In the genomic region with DNA sequence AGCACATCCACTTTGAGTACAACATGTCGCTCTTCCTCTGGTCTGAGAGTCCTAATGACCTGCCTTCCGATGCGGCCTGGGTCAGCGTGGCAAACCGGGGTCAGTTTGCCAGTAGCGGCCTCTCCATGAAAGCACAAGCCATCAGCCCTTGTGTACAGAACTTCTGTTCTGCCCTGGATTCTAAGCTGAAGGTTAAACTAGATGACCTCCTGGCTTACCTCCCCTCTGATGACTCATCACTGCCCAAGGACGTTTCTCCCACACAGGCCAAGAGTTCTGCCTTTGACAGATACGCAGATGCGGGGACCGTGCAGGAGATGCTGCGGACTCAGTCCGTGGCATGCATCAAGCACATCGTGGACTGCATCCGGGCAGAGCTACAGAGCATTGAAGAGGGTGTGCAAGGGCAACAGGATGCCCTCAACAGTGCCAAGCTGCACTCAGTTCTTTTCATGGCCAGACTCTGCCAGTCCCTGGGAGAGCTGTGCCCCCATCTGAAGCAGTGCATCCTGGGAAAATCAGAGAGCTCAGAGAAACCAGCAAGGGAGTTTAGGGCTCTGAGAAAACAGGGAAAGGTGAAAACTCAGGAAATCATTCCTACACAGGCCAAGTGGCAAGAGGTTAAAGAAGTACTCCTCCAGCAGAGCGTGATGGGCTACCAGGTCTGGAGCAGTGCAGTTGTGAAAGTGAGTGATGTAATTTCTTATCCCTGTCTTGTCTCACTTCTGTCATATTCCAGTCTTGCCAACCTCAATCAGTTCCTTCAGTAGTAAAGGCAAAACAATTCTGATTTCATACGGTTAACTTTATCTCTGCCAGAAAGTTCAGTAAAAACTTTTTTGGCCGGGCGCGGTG, we compare ENCODE assay signal across 1 cellular context.
TF ChIP-seq lines count a peak whose summit lies in the region.

No MANE protein-coding gene starts in this region.

TF ChIP-seq in HepG2, 621 proteins besides CTCF, POLR2A, EP300 and RAD21 (continued from another document and continues in another):
- TF ChIP-seq, protein P1, sequence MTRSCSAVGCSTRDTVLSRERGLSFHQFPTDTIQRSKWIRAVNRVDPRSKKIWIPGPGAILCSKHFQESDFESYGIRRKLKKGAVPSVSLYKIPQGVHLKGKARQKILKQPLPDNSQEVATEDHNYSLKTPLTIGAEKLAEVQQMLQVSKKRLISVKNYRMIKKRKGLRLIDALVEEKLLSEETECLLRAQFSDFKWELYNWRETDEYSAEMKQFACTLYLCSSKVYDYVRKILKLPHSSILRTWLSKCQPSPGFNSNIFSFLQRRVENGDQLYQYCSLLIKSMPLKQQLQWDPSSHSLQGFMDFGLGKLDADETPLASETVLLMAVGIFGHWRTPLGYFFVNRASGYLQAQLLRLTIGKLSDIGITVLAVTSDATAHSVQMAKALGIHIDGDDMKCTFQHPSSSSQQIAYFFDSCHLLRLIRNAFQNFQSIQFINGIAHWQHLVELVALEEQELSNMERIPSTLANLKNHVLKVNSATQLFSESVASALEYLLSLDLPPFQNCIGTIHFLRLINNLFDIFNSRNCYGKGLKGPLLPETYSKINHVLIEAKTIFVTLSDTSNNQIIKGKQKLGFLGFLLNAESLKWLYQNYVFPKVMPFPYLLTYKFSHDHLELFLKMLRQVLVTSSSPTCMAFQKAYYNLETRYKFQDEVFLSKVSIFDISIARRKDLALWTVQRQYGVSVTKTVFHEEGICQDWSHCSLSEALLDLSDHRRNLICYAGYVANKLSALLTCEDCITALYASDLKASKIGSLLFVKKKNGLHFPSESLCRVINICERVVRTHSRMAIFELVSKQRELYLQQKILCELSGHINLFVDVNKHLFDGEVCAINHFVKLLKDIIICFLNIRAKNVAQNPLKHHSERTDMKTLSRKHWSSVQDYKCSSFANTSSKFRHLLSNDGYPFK (CRISPR knock-in tag; IDR thresholded peaks at IDR 0.05; ENCODE audit: borderline replicate concordance), result peak; percentile 97
- TF ChIP-seq NR3C1 (CRISPR knock-in tag; IDR thresholded peaks at IDR 0.05) (no peak), RFX5 (IDR thresholded peaks at IDR 0.05; ENCODE audit: low read depth, low read length) (peak; percentile 64; the same call in 1 of the 2 replicates), GATAD2A (CRISPR knock-in tag; IDR thresholded peaks at IDR 0.05) (peak; percentile 99), HOXD1 (CRISPR knock-in tag; IDR thresholded peaks at IDR 0.05) (0 out of 2 replicates have a peak, but pooled peaks have one; percentile 28), SMARCE1 (IDR thresholded peaks at IDR 0.05; ENCODE audit: borderline replicate concordance) (no peak), ZNF367 (CRISPR knock-in tag; IDR thresholded peaks at IDR 0.05; ENCODE audit: borderline replicate concordance) (no peak), ZNF891 (CRISPR knock-in tag; IDR thresholded peaks at IDR 0.05) (peak; percentile 68; the same call in 1 of the 2 replicates), CEBPG (CRISPR knock-in tag; IDR thresholded peaks at IDR 0.05) (peak; percentile 63), FOSL1 (CRISPR knock-in tag; IDR thresholded peaks at IDR 0.05; ENCODE audit: borderline replicate concordance) (peak; percentile 99), MBNL3 (CRISPR knock-in tag; conservative IDR thresholded peaks at IDR 0.05) (no peak), EZH2 (conservative IDR thresholded peaks at IDR 0.05; ENCODE audit: low read depth, low read length) (no peak), TMF1 (CRISPR knock-in tag; IDR thresholded peaks at IDR 0.05; ENCODE audit: low read depth) (no peak), ZNF768 (CRISPR knock-in tag; IDR thresholded peaks at IDR 0.05) (peak; percentile 45; the same call in 1 of the 2 replicates), HOXA3 (CRISPR knock-in tag; IDR thresholded peaks at IDR 0.05) (peak; percentile 93), PLRG1 (conservative IDR thresholded peaks at IDR 0.05) (no peak), SRSF1 (optimal IDR thresholded peaks at IDR 0.05; ENCODE audit: low read depth, low read length) (no peak), POLR2G (IDR thresholded peaks at IDR 0.05; ENCODE audit: low read depth, low read length) (peak; percentile 66), NR2F6 (IDR thresholded peaks at IDR 0.05) (peak; percentile 99), NR2F6 (CRISPR knock-in tag; IDR thresholded peaks at IDR 0.05) (peak; percentile 100), ZNF883 (CRISPR knock-in tag; IDR thresholded peaks at IDR 0.05; ENCODE audit: not compliant biosample characterization) (peak; percentile 77), CHD2 (IDR thresholded peaks at IDR 0.05; ENCODE audit: low read depth, low read length) (no peak), KDM6A (CRISPR knock-in tag; IDR thresholded peaks at IDR 0.05; ENCODE audit: low read depth) (peak; percentile 92), TBP (CRISPR knock-in tag; IDR thresholded peaks at IDR 0.05) (no peak), POLR2AphosphoS5 (IDR thresholded peaks at IDR 0.05; ENCODE audit: low read depth, low read length) (peak; percentile 26; the same call in 1 of the 2 replicates), HMG20B (CRISPR knock-in tag; conservative IDR thresholded peaks at IDR 0.05) (no peak; the same call in 1 of the 2 replicates), SYNCRIP (IDR thresholded peaks at IDR 0.05; ENCODE audit: insufficient read depth, low read depth, low read length) (no peak)
- TF ChIP-seq, protein P2, sequence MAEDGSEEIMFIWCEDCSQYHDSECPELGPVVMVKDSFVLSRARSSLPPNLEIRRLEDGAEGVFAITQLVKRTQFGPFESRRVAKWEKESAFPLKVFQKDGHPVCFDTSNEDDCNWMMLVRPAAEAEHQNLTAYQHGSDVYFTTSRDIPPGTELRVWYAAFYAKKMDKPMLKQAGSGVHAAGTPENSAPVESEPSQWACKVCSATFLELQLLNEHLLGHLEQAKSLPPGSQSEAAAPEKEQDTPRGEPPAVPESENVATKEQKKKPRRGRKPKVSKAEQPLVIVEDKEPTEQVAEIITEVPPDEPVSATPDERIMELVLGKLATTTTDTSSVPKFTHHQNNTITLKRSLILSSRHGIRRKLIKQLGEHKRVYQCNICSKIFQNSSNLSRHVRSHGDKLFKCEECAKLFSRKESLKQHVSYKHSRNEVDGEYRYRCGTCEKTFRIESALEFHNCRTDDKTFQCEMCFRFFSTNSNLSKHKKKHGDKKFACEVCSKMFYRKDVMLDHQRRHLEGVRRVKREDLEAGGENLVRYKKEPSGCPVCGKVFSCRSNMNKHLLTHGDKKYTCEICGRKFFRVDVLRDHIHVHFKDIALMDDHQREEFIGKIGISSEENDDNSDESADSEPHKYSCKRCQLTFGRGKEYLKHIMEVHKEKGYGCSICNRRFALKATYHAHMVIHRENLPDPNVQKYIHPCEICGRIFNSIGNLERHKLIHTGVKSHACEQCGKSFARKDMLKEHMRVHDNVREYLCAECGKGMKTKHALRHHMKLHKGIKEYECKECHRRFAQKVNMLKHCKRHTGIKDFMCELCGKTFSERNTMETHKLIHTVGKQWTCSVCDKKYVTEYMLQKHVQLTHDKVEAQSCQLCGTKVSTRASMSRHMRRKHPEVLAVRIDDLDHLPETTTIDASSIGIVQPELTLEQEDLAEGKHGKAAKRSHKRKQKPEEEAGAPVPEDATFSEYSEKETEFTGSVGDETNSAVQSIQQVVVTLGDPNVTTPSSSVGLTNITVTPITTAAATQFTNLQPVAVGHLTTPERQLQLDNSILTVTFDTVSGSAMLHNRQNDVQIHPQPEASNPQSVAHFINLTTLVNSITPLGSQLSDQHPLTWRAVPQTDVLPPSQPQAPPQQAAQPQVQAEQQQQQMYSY (CRISPR knock-in tag; IDR thresholded peaks at IDR 0.05), result no peak
- TF ChIP-seq, protein P3, sequence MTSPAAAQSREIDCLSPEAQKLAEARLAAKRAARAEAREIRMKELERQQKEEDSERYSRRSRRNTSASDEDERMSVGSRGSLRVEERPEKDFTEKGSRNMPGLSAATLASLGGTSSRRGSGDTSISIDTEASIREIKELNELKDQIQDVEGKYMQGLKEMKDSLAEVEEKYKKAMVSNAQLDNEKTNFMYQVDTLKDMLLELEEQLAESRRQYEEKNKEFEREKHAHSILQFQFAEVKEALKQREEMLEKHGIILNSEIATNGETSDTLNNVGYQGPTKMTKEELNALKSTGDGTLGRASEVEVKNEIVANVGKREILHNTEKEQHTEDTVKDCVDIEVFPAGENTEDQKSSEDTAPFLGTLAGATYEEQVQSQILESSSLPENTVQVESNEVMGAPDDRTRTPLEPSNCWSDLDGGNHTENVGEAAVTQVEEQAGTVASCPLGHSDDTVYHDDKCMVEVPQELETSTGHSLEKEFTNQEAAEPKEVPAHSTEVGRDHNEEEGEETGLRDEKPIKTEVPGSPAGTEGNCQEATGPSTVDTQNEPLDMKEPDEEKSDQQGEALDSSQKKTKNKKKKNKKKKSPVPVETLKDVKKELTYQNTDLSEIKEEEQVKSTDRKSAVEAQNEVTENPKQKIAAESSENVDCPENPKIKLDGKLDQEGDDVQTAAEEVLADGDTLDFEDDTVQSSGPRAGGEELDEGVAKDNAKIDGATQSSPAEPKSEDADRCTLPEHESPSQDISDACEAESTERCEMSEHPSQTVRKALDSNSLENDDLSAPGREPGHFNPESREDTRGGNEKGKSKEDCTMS (CRISPR knock-in tag; conservative IDR thresholded peaks at IDR 0.05), result no peak
- TF ChIP-seq, protein P4, sequence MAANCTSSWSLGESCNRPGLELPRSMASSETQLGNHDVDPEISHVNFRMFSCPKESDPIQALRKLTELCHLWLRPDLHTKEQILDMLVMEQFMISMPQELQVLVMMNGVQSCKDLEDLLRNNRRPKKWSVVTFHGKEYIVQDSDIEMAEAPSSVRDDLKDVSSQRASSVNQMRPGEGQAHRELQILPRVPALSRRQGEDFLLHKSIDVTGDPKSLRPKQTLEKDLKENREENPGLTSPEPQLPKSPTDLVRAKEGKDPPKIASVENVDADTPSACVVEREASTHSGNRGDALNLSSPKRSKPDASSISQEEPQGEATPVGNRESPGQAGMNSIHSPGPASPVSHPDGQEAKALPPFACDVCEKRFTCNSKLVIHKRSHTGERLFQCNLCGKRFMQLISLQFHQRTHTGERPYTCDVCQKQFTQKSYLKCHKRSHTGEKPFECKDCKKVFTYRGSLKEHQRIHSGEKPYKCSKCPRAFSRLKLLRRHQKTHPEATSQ (CRISPR knock-in tag; IDR thresholded peaks at IDR 0.05; ENCODE audit: borderline replicate concordance), result no peak; the same call in 1 of the 2 replicates
- TF ChIP-seq, protein P5, sequence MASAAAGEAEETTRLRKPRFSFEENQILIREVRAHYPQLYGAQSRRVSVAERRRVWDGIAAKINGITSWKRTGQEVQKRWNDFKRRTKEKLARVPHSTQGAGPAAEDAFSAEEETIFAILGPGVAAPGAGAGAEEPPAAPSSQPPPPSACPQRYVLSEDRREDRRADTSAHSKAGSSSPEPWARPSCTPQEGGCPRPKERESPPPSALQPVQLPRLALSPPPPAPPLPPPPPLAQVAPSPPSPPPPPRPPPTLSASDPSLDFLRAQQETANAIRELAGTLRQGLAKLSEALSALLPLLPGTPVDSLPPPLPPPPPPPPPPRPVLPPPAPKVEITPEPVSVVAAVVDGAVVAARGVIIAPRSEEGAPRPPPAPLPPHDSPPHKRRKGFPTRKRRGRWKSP (CRISPR knock-in tag; IDR thresholded peaks at IDR 0.05), result peak; percentile 85
- TF ChIP-seq, protein P6, sequence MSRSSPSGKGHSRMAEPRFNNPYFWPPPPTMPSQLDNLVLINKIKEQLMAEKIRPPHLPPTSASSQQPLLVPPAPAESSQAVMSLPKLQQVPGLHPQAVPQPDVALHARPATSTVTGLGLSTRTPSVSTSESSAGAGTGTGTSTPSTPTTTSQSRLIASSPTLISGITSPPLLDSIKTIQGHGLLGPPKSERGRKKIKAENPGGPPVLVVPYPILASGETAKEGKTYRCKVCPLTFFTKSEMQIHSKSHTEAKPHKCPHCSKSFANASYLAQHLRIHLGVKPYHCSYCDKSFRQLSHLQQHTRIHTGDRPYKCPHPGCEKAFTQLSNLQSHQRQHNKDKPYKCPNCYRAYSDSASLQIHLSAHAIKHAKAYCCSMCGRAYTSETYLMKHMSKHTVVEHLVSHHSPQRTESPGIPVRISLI (CRISPR knock-in tag; IDR thresholded peaks at IDR 0.05; ENCODE audit: borderline replicate concordance), result peak; percentile 59; the same call in 1 of the 2 replicates
- TF ChIP-seq, protein P7, sequence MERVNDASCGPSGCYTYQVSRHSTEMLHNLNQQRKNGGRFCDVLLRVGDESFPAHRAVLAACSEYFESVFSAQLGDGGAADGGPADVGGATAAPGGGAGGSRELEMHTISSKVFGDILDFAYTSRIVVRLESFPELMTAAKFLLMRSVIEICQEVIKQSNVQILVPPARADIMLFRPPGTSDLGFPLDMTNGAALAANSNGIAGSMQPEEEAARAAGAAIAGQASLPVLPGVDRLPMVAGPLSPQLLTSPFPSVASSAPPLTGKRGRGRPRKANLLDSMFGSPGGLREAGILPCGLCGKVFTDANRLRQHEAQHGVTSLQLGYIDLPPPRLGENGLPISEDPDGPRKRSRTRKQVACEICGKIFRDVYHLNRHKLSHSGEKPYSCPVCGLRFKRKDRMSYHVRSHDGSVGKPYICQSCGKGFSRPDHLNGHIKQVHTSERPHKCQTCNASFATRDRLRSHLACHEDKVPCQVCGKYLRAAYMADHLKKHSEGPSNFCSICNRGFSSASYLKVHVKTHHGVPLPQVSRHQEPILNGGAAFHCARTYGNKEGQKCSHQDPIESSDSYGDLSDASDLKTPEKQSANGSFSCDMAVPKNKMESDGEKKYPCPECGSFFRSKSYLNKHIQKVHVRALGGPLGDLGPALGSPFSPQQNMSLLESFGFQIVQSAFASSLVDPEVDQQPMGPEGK (CRISPR knock-in tag; IDR thresholded peaks at IDR 0.05), result peak; percentile 76
- TF ChIP-seq, protein P8, sequence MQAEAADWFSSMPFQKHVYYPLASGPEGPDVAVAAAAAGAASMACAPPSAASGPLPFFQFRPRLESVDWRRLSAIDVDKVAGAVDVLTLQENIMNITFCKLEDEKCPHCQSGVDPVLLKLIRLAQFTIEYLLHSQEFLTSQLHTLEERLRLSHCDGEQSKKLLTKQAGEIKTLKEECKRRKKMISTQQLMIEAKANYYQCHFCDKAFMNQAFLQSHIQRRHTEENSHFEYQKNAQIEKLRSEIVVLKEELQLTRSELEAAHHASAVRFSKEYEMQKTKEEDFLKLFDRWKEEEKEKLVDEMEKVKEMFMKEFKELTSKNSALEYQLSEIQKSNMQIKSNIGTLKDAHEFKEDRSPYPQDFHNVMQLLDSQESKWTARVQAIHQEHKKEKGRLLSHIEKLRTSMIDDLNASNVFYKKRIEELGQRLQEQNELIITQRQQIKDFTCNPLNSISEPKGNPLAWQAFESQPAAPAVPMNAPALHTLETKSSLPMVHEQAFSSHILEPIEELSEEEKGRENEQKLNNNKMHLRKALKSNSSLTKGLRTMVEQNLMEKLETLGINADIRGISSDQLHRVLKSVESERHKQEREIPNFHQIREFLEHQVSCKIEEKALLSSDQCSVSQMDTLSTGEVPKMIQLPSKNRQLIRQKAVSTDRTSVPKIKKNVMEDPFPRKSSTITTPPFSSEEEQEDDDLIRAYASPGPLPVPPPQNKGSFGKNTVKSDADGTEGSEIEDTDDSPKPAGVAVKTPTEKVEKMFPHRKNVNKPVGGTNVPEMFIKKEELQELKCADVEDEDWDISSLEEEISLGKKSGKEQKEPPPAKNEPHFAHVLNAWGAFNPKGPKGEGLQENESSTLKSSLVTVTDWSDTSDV (CRISPR knock-in tag; IDR thresholded peaks at IDR 0.05), result peak; percentile 92; the same call in 1 of the 2 replicates
